ENCODE assay signal across 9 cellular contexts in the genomic region with DNA sequence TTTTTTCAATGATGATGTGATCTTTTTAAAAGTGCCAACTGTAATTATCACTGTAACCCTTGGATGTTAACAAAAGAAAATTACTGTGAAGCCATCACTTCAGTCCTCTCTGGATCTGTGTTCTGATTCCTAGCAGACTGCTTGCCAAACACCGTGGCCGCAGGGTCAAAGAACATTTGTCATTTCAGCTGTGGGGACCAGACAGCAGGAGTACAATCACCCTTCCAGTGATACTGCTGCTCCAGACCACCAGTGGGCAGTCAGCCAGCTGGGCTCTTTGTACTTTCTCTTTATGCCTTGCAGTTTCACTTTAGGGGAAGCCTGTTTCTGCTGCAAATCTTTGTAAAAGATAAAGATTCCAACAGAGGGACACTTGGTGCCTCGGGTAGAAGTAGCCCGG.
A peak's percentile ranks its signal among the peaks of the same experiment; 100 is the strongest.
DNase-seq lines count a peak whose midpoint lies in the region; ATAC-seq and TF ChIP-seq lines count a peak whose summit lies in the region.
"Had no signal": no experiment of that assay in that cellular context is flagged by ENCODE, and none has a peak within 500 bp of the region (broad histone marks: within the 10 kb centered on the region; RNA-seq: fewer than 3 reads in every experiment).

No MANE protein-coding gene starts in this region.

- no peaks in the 10 kb centered on the region for H3K79me1 ChIP-seq in trophoblast cell (ENCODE audit: low read length)

- no peak for ATAC-seq in WTC11
- ATAC-seq in heart right ventricle = peak in 3 of 8 donors; percentile 18 to 49 (median 35)
- no peak for ATAC-seq in GM19467 (IDR thresholded peaks at IDR 0.05; ENCODE audit: unreplicated experiment)
- no peak for ATAC-seq in GM21423 (IDR thresholded peaks at IDR 0.05; ENCODE audit: unreplicated experiment)
- ATAC-seq in CD8-positive, alpha-beta T cell = no peak
- ATAC-seq in naive thymus-derived CD8-positive, alpha-beta T cell = no peak

- H3K27ac ChIP-seq in heart right ventricle (no peak overlapping the region), trophoblast cell (ENCODE audit: low read depth, low read length) (peak overlapping the region; percentile 56)
- H3K27ac ChIP-seq in CD8-positive, alpha-beta T cell (ENCODE audit: low read depth, low read length) = no peak overlapping the region
- H3K27ac ChIP-seq: C4-2B had no signal

- no peak overlapping the region for H3K27ac Mint-ChIP-seq in WTC11
- no peak overlapping the region for H3K27ac Mint-ChIP-seq in CD8-positive, alpha-beta T cell
- no peak overlapping the region for H3K27ac Mint-ChIP-seq in naive thymus-derived CD8-positive, alpha-beta T cell

- H4K91ac ChIP-seq in trophoblast cell (ENCODE audit: low read depth, low read length) = no peak overlapping the region

- no peak overlapping the region for H4K8ac ChIP-seq in trophoblast cell (ENCODE audit: low read depth, low read length)

- no peak overlapping the region for H3K9ac ChIP-seq in trophoblast cell (ENCODE audit: low read length)

- H3K4me1 ChIP-seq in heart right ventricle = peaks cover 0 to 13% (median 0%) of the 10 kb centered on the region in 9 donors
- H3K4me1 ChIP-seq in trophoblast cell (ENCODE audit: control insufficient read depth in 1 of 2, insufficient read depth in 2 of 2, low read length in 2 of 2) = peaks cover 2 to 12% of the 10 kb centered on the region in 2 experiments
- no peaks in the 10 kb centered on the region for H3K4me1 ChIP-seq in CD8-positive, alpha-beta T cell (ENCODE audit: insufficient read depth, low read length)

- H4K12ac ChIP-seq in trophoblast cell (ENCODE audit: low read depth, low read length) = no peak overlapping the region

- DNase-seq in H7 = peak; percentile 10
- DNase-seq in WTC11 (ENCODE audit: low spot score) = peak; percentile 10
- DNase-seq in heart right ventricle = peak; percentile 25 to 28
- DNase-seq in trophoblast cell = no peak
- DNase-seq in CD8-positive, alpha-beta T cell = no peak
- DNase-seq in naive thymus-derived CD8-positive, alpha-beta T cell = no peak

- H3K4me3 Mint-ChIP-seq in WTC11 = no peak overlapping the region
- no peak overlapping the region for H3K4me3 Mint-ChIP-seq in CD8-positive, alpha-beta T cell
- H3K4me3 Mint-ChIP-seq in naive thymus-derived CD8-positive, alpha-beta T cell = no peak overlapping the region

- 15 to 33% methylated on average over 4 of the region's 4 CpGs for WGBS in heart right ventricle, 2 donors
- no CpG with 5 or more reads among the region's 4 CpGs for WGBS in trophoblast cell (ENCODE audit: extremely low coverage, insufficient coverage, insufficient read length)

- CTCF ChIA-PET in WTC11 (lab: Charles Lee) = no interaction called here
- CTCF ChIA-PET in CD8-positive, alpha-beta T cell (lab: Charles Lee) = no interaction called here

- no peaks in the 10 kb centered on the region for H3K36me3 Mint-ChIP-seq in WTC11
- H3K36me3 Mint-ChIP-seq in CD8-positive, alpha-beta T cell = no peaks in the 10 kb centered on the region
- no peaks in the 10 kb centered on the region for H3K36me3 Mint-ChIP-seq in naive thymus-derived CD8-positive, alpha-beta T cell

- no peak overlapping the region for H2BK12ac ChIP-seq in trophoblast cell (ENCODE audit: low read length)

- TF ChIP-seq CTCF in WTC11 (IDR thresholded peaks at IDR 0.05) = no peak
- TF ChIP-seq CTCF in heart right ventricle (IDR thresholded peaks at IDR 0.05) = peak in 1 of 9 donors; percentile 11
- no peak for TF ChIP-seq CTCF in CD8-positive, alpha-beta T cell (IDR thresholded peaks at IDR 0.05)

- no peaks in the 10 kb centered on the region for H3K27me3 Mint-ChIP-seq in WTC11 (ENCODE audit: low read depth)
- H3K27me3 Mint-ChIP-seq in CD8-positive, alpha-beta T cell (ENCODE audit: low read depth) = no peaks in the 10 kb centered on the region
- peaks cover 0 to 13% (median 0%) of the 10 kb centered on the region in 5 donors for H3K27me3 Mint-ChIP-seq in naive thymus-derived CD8-positive, alpha-beta T cell

- no peak overlapping the region for H3K14ac ChIP-seq in trophoblast cell (ENCODE audit: low read length)

- no peak overlapping the region for H2BK120ac ChIP-seq in trophoblast cell (ENCODE audit: insufficient read depth, low read length, poor library complexity)

- H3K79me2 ChIP-seq in trophoblast cell (ENCODE audit: control insufficient read depth, insufficient read depth, low read length, poor library complexity) = no peaks in the 10 kb centered on the region

- H3K9me3 ChIP-seq in heart right ventricle = peaks cover 0 to 4% (median 0%) of the 10 kb centered on the region in 11 donors
- H3K9me3 ChIP-seq in trophoblast cell (ENCODE audit: insufficient read depth, low read depth, low read length) = no peaks in the 10 kb centered on the region
- H3K9me3 ChIP-seq in CD8-positive, alpha-beta T cell (ENCODE audit: low read length) = no peaks in the 10 kb centered on the region

- peak overlapping the region; percentile 28 for H3K4me2 ChIP-seq in trophoblast cell (ENCODE audit: low read length)

- intact Hi-C loops in heart right ventricle (cut with DNase I) = no loop called here
- intact Hi-C loops in CD8-positive, alpha-beta T cell (cut with DNase I, micrococcal nuclease) = no loop called here

- H3K4me3 ChIP-seq in H7 (ENCODE audit: insufficient read depth, low read depth, low read length) (no peak overlapping the region), heart right ventricle (peak overlapping the region in 3 of 10 donors; percentile 2 to 15 (median 11)), trophoblast cell (ENCODE audit: low read depth, low read length) (no peak overlapping the region)
- no peak overlapping the region for H3K4me3 ChIP-seq in CD8-positive, alpha-beta T cell (ENCODE audit: low read depth, low read length)

- H2AFZ ChIP-seq in trophoblast cell (ENCODE audit: insufficient read depth, low read length, poor library complexity) = no peak overlapping the region

- POLR2A ChIA-PET in WTC11 (lab: Charles Lee) = no interaction called here
- POLR2A ChIA-PET in CD8-positive, alpha-beta T cell (lab: Charles Lee) = no interaction called here
- POLR2A ChIA-PET in naive thymus-derived CD8-positive, alpha-beta T cell (lab: Charles Lee) = no interaction called here

- H3K23ac ChIP-seq in trophoblast cell (ENCODE audit: low read length) = no peak overlapping the region

- H2AK5ac ChIP-seq in trophoblast cell (ENCODE audit: low read length) = no peak overlapping the region

- no peaks in the 10 kb centered on the region for H3K4me1 Mint-ChIP-seq in WTC11
- H3K4me1 Mint-ChIP-seq in CD8-positive, alpha-beta T cell (ENCODE audit: low read depth) = no peaks in the 10 kb centered on the region
- H3K4me1 Mint-ChIP-seq in naive thymus-derived CD8-positive, alpha-beta T cell = no peaks in the 10 kb centered on the region

- H3K36me3 ChIP-seq in H7 (replicated peaks; ENCODE audit: control insufficient read depth, insufficient read depth, low read length) = no peaks in the 10 kb centered on the region
- no peaks in the 10 kb centered on the region for H3K36me3 ChIP-seq in heart right ventricle
- H3K36me3 ChIP-seq in trophoblast cell (ENCODE audit: control insufficient read depth in 1 of 2, insufficient read depth in 2 of 2, low read length in 2 of 2) = no peaks in the 10 kb centered on the region
- H3K36me3 ChIP-seq in CD8-positive, alpha-beta T cell (ENCODE audit: insufficient read depth, low read length) = no peaks in the 10 kb centered on the region

- no peak overlapping the region for H3K4ac ChIP-seq in trophoblast cell (ENCODE audit: low read depth, low read length)

- no peak overlapping the region for H3K18ac ChIP-seq in trophoblast cell (ENCODE audit: low read length)

- no peak overlapping the region for H2BK5ac ChIP-seq in trophoblast cell (ENCODE audit: low read depth, low read length, poor library complexity)

- H3K27me3 ChIP-seq in H7 (ENCODE audit: control insufficient read depth, insufficient read depth, low read length) (no peaks in the 10 kb centered on the region), heart right ventricle (no peaks in the 10 kb centered on the region), trophoblast cell (ENCODE audit: insufficient read depth, low read length) (no peaks in the 10 kb centered on the region)
- H3K27me3 ChIP-seq in CD8-positive, alpha-beta T cell (ENCODE audit: insufficient read depth, low read length) = no peaks in the 10 kb centered on the region

- peaks cover 5% of the 10 kb centered on the region; the same call in 1 of the 2 replicates for H3K9me3 Mint-ChIP-seq in WTC11
- peaks cover 2% of the 10 kb centered on the region for H3K9me3 Mint-ChIP-seq in CD8-positive, alpha-beta T cell
- no peaks in the 10 kb centered on the region for H3K9me3 Mint-ChIP-seq in naive thymus-derived CD8-positive, alpha-beta T cell

TF ChIP-seq in WTC11, 78 proteins besides CTCF, POLR2A, EP300 and RAD21 (continues in another document):
- TF ChIP-seq FOXK1 (CRISPR knock-in tag; IDR thresholded peaks at IDR 0.05) (no peak), JUN (CRISPR knock-in tag; IDR thresholded peaks at IDR 0.05) (no peak), OVOL2 (CRISPR knock-in tag; IDR thresholded peaks at IDR 0.05; ENCODE audit: borderline replicate concordance) (no peak), CBFB (CRISPR knock-in tag; IDR thresholded peaks at IDR 0.05; ENCODE audit: low read depth) (no peak), TCF7 (CRISPR knock-in tag; IDR thresholded peaks at IDR 0.05; ENCODE audit: low read depth) (no peak), ZNF317 (CRISPR knock-in tag; IDR thresholded peaks at IDR 0.05; ENCODE audit: borderline replicate concordance, low read depth) (no peak), CREM (CRISPR knock-in tag; IDR thresholded peaks at IDR 0.05) (no peak)
- TF ChIP-seq, protein P1, sequence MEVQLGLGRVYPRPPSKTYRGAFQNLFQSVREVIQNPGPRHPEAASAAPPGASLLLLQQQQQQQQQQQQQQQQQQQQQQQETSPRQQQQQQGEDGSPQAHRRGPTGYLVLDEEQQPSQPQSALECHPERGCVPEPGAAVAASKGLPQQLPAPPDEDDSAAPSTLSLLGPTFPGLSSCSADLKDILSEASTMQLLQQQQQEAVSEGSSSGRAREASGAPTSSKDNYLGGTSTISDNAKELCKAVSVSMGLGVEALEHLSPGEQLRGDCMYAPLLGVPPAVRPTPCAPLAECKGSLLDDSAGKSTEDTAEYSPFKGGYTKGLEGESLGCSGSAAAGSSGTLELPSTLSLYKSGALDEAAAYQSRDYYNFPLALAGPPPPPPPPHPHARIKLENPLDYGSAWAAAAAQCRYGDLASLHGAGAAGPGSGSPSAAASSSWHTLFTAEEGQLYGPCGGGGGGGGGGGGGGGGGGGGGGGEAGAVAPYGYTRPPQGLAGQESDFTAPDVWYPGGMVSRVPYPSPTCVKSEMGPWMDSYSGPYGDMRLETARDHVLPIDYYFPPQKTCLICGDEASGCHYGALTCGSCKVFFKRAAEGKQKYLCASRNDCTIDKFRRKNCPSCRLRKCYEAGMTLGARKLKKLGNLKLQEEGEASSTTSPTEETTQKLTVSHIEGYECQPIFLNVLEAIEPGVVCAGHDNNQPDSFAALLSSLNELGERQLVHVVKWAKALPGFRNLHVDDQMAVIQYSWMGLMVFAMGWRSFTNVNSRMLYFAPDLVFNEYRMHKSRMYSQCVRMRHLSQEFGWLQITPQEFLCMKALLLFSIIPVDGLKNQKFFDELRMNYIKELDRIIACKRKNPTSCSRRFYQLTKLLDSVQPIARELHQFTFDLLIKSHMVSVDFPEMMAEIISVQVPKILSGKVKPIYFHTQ (CRISPR knock-in tag; IDR thresholded peaks at IDR 0.05) = no peak

Comparison
In these comparisons a context has a peak if more than half of its experiments do, and no peak if none do; other contexts are left out.
1. DNase-seq: peak in H7 (single experiment), WTC11 (single experiment) and heart right ventricle (2 of 2); none in trophoblast cell (0 of 2), CD8-positive, alpha-beta T cell (0 of 7) and naive thymus-derived CD8-positive, alpha-beta T cell (0 of 10).